Comparison of ENCODE assay signal across 9 cellular contexts in genomic region chr10:6647811-6648526, GRCh38.
DNase-seq lines count a peak whose midpoint lies in the region; ATAC-seq, FAIRE-seq and TF ChIP-seq lines count a peak whose summit lies in the region.
"Had no signal": no experiment of that assay in that cellular context is flagged by ENCODE, and none has a peak within 500 bp of the region (broad histone marks: within the 10 kb centered on the region; RNA-seq: fewer than 3 reads in every experiment).

No MANE protein-coding gene starts in this region.

- H3K4me3 ChIP-seq in kidney (ENCODE audit: low read length in 2 of 2): no peak overlapping the region

- peaks cover 0 to 2% of the 10 kb centered on the region in 2 donors for H3K4me1 ChIP-seq in kidney (ENCODE audit: control insufficient read depth in 1 of 2, insufficient read depth in 1 of 2, low read depth in 1 of 2, low read length in 2 of 2)

- FAIRE-seq in kidney (lab: Jason Lieb, UNC): no peak
- FAIRE-seq: G401.6 had no signal

- H3K27ac ChIP-seq in kidney (ENCODE audit: low read depth in 2 of 2, low read length in 2 of 2): no peak overlapping the region

- peak; percentile 0 for DNase-seq in NCI-H2171 treated with DMSO at 0.1 percent for 48 hours (lab: John Stamatoyannopoulos, UW)
- DNase-seq in NCI-H2171 (lab: John Stamatoyannopoulos, UW): no peak
- peak; percentile 25 to 67 (median 52) for DNase-seq in T-helper 1 cell
- peak; percentile 24 for DNase-seq in amniotic epithelial cell (ENCODE audit: low read depth)
- peak; percentile 48 for DNase-seq in kidney
- peak; percentile 58 for DNase-seq in stimulated activated CD8-positive, alpha-beta memory T cell treated with anti-CD3 and anti-CD28 coated beads, Interleukin-12 subunit alpha, Interleukin-12 subunit beta, amount 100 ng/mL, for 1 hour (ENCODE audit: low read depth)

- TF ChIP-seq CTCF in kidney (IDR thresholded peaks at IDR 0.05; ENCODE audit: borderline replicate concordance, extremely low read depth, insufficient read depth): peak; percentile 67

- intact Hi-C loops in kidney (cut with DNase I): no loop called here

- no peaks in the 10 kb centered on the region for H3K36me3 ChIP-seq in kidney (ENCODE audit: control insufficient read depth in 1 of 2, insufficient read depth in 2 of 2, low read length in 2 of 2)

- no peak overlapping the region for H3K9ac ChIP-seq in kidney (ENCODE audit: low read length in 2 of 2)

- no peaks in the 10 kb centered on the region for H3K9me3 ChIP-seq in kidney (ENCODE audit: control insufficient read depth in 1 of 2, low read length in 2 of 2)

- peak; percentile 80 for ATAC-seq in HG03432 (IDR thresholded peaks at IDR 0.05; ENCODE audit: unreplicated experiment)
- no peak for ATAC-seq in GM21381 (IDR thresholded peaks at IDR 0.05; ENCODE audit: unreplicated experiment)
